Comparison of ENCODE assay signal across 1 cellular context in the genomic region with DNA sequence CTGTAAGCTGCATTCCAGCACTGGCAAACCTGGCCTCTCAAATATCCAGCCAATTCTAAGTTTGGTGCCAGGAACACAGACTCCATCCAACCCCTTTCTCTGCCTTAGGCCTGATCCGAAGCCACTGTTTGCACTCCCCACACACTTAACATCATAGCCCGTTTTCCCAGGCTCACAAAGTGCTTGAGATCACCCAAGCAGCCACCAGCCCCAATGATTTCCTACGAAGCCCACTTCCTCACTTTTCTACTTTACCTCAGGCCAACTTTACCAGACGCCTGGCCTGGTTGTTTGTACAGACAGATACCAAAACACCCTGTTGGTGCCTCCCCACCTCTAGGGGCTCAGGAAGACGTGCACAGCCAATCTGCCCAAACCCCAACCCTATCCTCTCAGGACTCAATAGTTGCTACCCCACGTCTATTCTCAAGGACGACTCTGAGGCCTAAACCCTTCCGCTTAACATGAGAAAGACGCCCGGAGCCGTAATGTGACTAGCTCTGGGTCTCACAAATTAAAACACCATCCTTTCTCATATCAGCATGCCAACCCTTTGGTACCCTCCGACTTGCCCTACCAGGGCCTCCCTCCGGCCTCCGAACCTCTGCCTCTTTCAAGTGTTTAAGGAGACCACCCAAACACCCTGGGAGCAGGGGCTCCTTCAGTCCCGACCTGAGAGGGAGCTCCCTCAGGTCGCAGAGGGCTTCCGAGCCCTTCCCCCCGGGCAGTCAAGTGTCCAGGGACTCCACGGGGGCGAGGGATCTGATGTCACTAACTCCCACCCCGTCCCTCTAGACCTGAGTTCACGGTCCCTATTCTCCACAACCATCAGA.
TF ChIP-seq lines count a peak whose summit lies in the region.

No MANE protein-coding gene starts in this region.

TF ChIP-seq in HepG2, 621 proteins besides CTCF, POLR2A, EP300 and RAD21:
- TF ChIP-seq YY1 (IDR thresholded peaks at IDR 0.05; ENCODE audit: insufficient read depth, insufficient replicate concordance, low read depth, low read length) (no peak), FOXP1 (IDR thresholded peaks at IDR 0.05) (no peak), FOXP1 (CRISPR knock-in tag; IDR thresholded peaks at IDR 0.05) (no peak), KLF15 (CRISPR knock-in tag; IDR thresholded peaks at IDR 0.05; ENCODE audit: borderline replicate concordance) (no peak), ZNF703 (CRISPR knock-in tag; IDR thresholded peaks at IDR 0.05; ENCODE audit: borderline replicate concordance) (no peak), THAP11 (CRISPR knock-in tag; IDR thresholded peaks at IDR 0.05) (no peak)
- TF ChIP-seq, protein P1, sequence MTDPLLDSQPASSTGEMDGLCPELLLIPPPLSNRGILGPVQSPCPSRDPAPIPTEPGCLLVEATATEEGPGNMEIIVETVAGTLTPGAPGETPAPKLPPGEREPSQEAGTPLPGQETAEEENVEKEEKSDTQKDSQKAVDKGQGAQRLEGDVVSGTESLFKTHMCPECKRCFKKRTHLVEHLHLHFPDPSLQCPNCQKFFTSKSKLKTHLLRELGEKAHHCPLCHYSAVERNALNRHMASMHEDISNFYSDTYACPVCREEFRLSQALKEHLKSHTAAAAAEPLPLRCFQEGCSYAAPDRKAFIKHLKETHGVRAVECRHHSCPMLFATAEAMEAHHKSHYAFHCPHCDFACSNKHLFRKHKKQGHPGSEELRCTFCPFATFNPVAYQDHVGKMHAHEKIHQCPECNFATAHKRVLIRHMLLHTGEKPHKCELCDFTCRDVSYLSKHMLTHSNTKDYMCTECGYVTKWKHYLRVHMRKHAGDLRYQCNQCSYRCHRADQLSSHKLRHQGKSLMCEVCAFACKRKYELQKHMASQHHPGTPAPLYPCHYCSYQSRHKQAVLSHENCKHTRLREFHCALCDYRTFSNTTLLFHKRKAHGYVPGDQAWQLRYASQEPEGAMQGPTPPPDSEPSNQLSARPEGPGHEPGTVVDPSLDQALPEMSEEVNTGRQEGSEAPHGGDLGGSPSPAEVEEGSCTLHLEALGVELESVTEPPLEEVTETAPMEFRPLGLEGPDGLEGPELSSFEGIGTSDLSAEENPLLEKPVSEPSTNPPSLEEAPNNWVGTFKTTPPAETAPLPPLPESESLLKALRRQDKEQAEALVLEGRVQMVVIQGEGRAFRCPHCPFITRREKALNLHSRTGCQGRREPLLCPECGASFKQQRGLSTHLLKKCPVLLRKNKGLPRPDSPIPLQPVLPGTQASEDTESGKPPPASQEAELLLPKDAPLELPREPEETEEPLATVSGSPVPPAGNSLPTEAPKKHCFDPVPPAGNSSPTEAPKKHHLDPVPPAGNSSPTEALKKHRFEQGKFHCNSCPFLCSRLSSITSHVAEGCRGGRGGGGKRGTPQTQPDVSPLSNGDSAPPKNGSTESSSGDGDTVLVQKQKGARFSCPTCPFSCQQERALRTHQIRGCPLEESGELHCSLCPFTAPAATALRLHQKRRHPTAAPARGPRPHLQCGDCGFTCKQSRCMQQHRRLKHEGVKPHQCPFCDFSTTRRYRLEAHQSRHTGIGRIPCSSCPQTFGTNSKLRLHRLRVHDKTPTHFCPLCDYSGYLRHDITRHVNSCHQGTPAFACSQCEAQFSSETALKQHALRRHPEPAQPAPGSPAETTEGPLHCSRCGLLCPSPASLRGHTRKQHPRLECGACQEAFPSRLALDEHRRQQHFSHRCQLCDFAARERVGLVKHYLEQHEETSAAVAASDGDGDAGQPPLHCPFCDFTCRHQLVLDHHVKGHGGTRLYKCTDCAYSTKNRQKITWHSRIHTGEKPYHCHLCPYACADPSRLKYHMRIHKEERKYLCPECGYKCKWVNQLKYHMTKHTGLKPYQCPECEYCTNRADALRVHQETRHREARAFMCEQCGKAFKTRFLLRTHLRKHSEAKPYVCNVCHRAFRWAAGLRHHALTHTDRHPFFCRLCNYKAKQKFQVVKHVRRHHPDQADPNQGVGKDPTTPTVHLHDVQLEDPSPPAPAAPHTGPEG (CRISPR knock-in tag; IDR thresholded peaks at IDR 0.05), result no peak
- TF ChIP-seq, protein P2, sequence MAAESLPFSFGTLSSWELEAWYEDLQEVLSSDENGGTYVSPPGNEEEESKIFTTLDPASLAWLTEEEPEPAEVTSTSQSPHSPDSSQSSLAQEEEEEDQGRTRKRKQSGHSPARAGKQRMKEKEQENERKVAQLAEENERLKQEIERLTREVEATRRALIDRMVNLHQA (CRISPR knock-in tag; IDR thresholded peaks at IDR 0.05), result no peak
- TF ChIP-seq, protein P3, sequence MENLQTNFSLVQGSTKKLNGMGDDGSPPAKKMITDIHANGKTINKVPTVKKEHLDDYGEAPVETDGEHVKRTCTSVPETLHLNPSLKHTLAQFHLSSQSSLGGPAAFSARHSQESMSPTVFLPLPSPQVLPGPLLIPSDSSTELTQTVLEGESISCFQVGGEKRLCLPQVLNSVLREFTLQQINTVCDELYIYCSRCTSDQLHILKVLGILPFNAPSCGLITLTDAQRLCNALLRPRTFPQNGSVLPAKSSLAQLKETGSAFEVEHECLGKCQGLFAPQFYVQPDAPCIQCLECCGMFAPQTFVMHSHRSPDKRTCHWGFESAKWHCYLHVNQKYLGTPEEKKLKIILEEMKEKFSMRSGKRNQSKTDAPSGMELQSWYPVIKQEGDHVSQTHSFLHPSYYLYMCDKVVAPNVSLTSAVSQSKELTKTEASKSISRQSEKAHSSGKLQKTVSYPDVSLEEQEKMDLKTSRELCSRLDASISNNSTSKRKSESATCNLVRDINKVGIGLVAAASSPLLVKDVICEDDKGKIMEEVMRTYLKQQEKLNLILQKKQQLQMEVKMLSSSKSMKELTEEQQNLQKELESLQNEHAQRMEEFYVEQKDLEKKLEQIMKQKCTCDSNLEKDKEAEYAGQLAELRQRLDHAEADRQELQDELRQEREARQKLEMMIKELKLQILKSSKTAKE (CRISPR knock-in tag; IDR thresholded peaks at IDR 0.05; ENCODE audit: borderline replicate concordance), result no peak
- TF ChIP-seq, protein P4, sequence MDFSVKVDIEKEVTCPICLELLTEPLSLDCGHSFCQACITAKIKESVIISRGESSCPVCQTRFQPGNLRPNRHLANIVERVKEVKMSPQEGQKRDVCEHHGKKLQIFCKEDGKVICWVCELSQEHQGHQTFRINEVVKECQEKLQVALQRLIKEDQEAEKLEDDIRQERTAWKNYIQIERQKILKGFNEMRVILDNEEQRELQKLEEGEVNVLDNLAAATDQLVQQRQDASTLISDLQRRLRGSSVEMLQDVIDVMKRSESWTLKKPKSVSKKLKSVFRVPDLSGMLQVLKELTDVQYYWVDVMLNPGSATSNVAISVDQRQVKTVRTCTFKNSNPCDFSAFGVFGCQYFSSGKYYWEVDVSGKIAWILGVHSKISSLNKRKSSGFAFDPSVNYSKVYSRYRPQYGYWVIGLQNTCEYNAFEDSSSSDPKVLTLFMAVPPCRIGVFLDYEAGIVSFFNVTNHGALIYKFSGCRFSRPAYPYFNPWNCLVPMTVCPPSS (IDR thresholded peaks at IDR 0.05), result no peak
